In genomic region chr3:36941162-36941561, GRCh38 we compare ENCODE assay signal across 22 cellular contexts. TPM values are rescaled to one million over a fixed set of nuclear protein-coding genes. Genes with fewer than 3 reads are reported as not detected.
DNase-seq lines count a peak whose midpoint lies in the region; ATAC-seq and TF ChIP-seq lines count a peak whose summit lies in the region.
"Had no signal": no experiment of that assay in that cellular context is flagged by ENCODE, and none has a peak within 500 bp of the region (broad histone marks: within the 10 kb centered on the region; RNA-seq: fewer than 3 reads in every experiment).

No MANE protein-coding gene starts in this region.

- peaks cover 3% of the 10 kb centered on the region for H3K27me3 Mint-ChIP-seq in activated CD8-positive, alpha-beta memory T cell treated with anti-CD3 and anti-CD28 coated beads, Interleukin-2, amount 10 ng/mL, durations not matched to agents 7 days and 5 days
- peaks cover 3% of the 10 kb centered on the region for H3K27me3 Mint-ChIP-seq in mesothelial cell of epicardium (ENCODE audit: low read depth)

- TF ChIP-seq CTCF in ascending aorta (IDR thresholded peaks at IDR 0.05) (no peak), mesothelial cell of epicardium (IDR thresholded peaks at IDR 0.05; ENCODE audit: unreplicated experiment) (no peak), thoracic aorta (IDR thresholded peaks at IDR 0.05) (no peak), esophagus squamous epithelium (IDR thresholded peaks at IDR 0.05) (no peak)

- H3K4me3 ChIP-seq in ascending aorta (no peak overlapping the region), thoracic aorta (no peak overlapping the region), esophagus squamous epithelium (no peak overlapping the region)
- H3K4me3 ChIP-seq: GM23338, SJSA1 had no signal

- no peaks in the 10 kb centered on the region for H3K9me3 ChIP-seq in ascending aorta
- H3K9me3 ChIP-seq in thoracic aorta, result no peaks in the 10 kb centered on the region
- no peaks in the 10 kb centered on the region for H3K9me3 ChIP-seq in esophagus squamous epithelium

- intact Hi-C loops in ascending aorta (cut with DNase I), result no loop called here
- intact Hi-C loops in esophagus squamous epithelium (cut with DNase I), result no loop called here

- peaks cover 8% of the 10 kb centered on the region for H3K4me1 Mint-ChIP-seq in activated CD8-positive, alpha-beta memory T cell treated with anti-CD3 and anti-CD28 coated beads, Interleukin-2, amount 10 ng/mL, durations not matched to agents 7 days and 5 days
- peaks cover 43% of the 10 kb centered on the region for H3K4me1 Mint-ChIP-seq in mesothelial cell of epicardium

- CTCF ChIA-PET in activated CD8-positive, alpha-beta memory T cell treated with anti-CD3 and anti-CD28 coated beads, Interleukin-2, amount 10 ng/mL, durations not matched to agents 7 days and 5 days (lab: Charles Lee), result interaction anchor here (1.3 kb wide), 1 partner anchor 17 kb away, joined by 4 read pairs; no protein-coding TSS in a partner anchor

- H3K4me3 Mint-ChIP-seq in activated CD8-positive, alpha-beta memory T cell treated with anti-CD3 and anti-CD28 coated beads, Interleukin-2, amount 10 ng/mL, durations not matched to agents 7 days and 5 days, result no peak overlapping the region
- H3K4me3 Mint-ChIP-seq in mesothelial cell of epicardium, result no peak overlapping the region
- H3K4me3 Mint-ChIP-seq: CD8-positive, alpha-beta T cell; GM23338 had no signal

- DNase-seq in activated CD8-positive, alpha-beta memory T cell treated with anti-CD3 and anti-CD28 coated beads for 24 hours, result peak; percentile 32
- no peak for DNase-seq in activated CD8-positive, alpha-beta memory T cell treated with anti-CD3 and anti-CD28 coated beads, Interleukin-2, amount 10 ng/mL, durations not matched to agents 7 days and 5 days
- DNase-seq in ascending aorta (ENCODE audit: low spot score in 2 of 2) (no peak), mesothelial cell of epicardium (ENCODE audit: low spot score in 2 of 2, unreplicated experiment in 2 of 2) (no peak), thoracic aorta (ENCODE audit: low spot score) (no peak), esophagus squamous epithelium (lab: John Stamatoyannopoulos, UW) (no peak), DMS53 treated with DMSO at 0.1 percent for 48 hours (lab: John Stamatoyannopoulos, UW; ENCODE audit: unreplicated experiment) (no peak)
- DNase-seq: AML-193; C1 segment of cervical spinal cord; CD8-positive, alpha-beta T cell; HCEC 1CT; NCI-H1092 treated with DMSO at 0.1 percent for 48 hours; NCI-H1436 treated with DMSO at 0.1 percent for 48 hours; NCI-H1930; NCI-H2171; NCI-H446 treated with DMSO at 0.1 percent for 48 hours; NCI-H526 treated with DMSO at 0.1 percent for 48 hours; OCI-M1 had no signal

- H3K27me3 ChIP-seq in ascending aorta (no peaks in the 10 kb centered on the region), thoracic aorta (replicated peaks; ENCODE audit: insufficient read depth) (no peaks in the 10 kb centered on the region), esophagus squamous epithelium (no peaks in the 10 kb centered on the region)
- H3K27me3 ChIP-seq: SJSA1 had no signal

- peak overlapping the region; percentile 13 to 54 for H3K27ac ChIP-seq in ascending aorta
- H3K27ac ChIP-seq in thoracic aorta, result peak overlapping the region; percentile 13 to 31
- H3K27ac ChIP-seq in esophagus squamous epithelium, result no peak overlapping the region
- H3K27ac ChIP-seq: HL-60, KMS-11, SJSA1 had no signal

- WGBS in esophagus squamous epithelium, 2 donors, result 91 to 97% methylated on average over 2 of the region's 2 CpGs

- peaks cover 4% of the 10 kb centered on the region for H3K36me3 Mint-ChIP-seq in activated CD8-positive, alpha-beta memory T cell treated with anti-CD3 and anti-CD28 coated beads, Interleukin-2, amount 10 ng/mL, durations not matched to agents 7 days and 5 days
- H3K36me3 Mint-ChIP-seq in mesothelial cell of epicardium, result peaks cover 5% of the 10 kb centered on the region

- no peaks in the 10 kb centered on the region for H3K36me3 ChIP-seq in ascending aorta
- no peaks in the 10 kb centered on the region for H3K36me3 ChIP-seq in thoracic aorta
- no peaks in the 10 kb centered on the region for H3K36me3 ChIP-seq in esophagus squamous epithelium
- H3K36me3 ChIP-seq: SJSA1 had no signal

- H3K27ac Mint-ChIP-seq in activated CD8-positive, alpha-beta memory T cell treated with anti-CD3 and anti-CD28 coated beads, Interleukin-2, amount 10 ng/mL, durations not matched to agents 7 days and 5 days, result no peak overlapping the region
- peak overlapping the region; percentile 79 for H3K27ac Mint-ChIP-seq in mesothelial cell of epicardium
- H3K27ac Mint-ChIP-seq: GM23338 had no signal

- ATAC-seq in activated CD8-positive, alpha-beta memory T cell treated with anti-CD3 and anti-CD28 coated beads, Interleukin-2, amount 10 ng/mL, durations not matched to agents 7 days and 5 days, result no peak
- no peak for ATAC-seq in thoracic aorta (ENCODE audit: insufficient number of reproducible peaks, low FRiP score, low read depth)
- ATAC-seq: CD8-positive, alpha-beta T cell; GM23338 had no signal

- peaks cover 4 to 16% of the 10 kb centered on the region in 2 donors for H3K4me1 ChIP-seq in ascending aorta
- peaks cover 15 to 27% of the 10 kb centered on the region in 2 donors for H3K4me1 ChIP-seq in thoracic aorta (ENCODE audit: control insufficient read depth in 1 of 2, low read depth in 2 of 2)
- peaks cover 7 to 29% (median 11%) of the 10 kb centered on the region in 3 donors for H3K4me1 ChIP-seq in esophagus squamous epithelium

- no peak for TF ChIP-seq POLR2A in esophagus squamous epithelium (IDR thresholded peaks at IDR 0.05)

- H3K9me3 Mint-ChIP-seq in activated CD8-positive, alpha-beta memory T cell treated with anti-CD3 and anti-CD28 coated beads, Interleukin-2, amount 10 ng/mL, durations not matched to agents 7 days and 5 days (ENCODE audit: low read depth), result no peaks in the 10 kb centered on the region
- H3K9me3 Mint-ChIP-seq in mesothelial cell of epicardium, result peaks cover 4% of the 10 kb centered on the region

RNA-seq across cellular contexts. Expression of gene TRANK1, which starts 3.7 kb away (rescaled TPM):
- 10 to 100 TPM; 41.8 to 84.3 TPM for total RNA-seq in activated CD8-positive, alpha-beta memory T cell treated with anti-CD3 and anti-CD28 coated beads, Interleukin-2, amount 10 ng/mL, durations not matched to agents 7 days and 5 days
- total RNA-seq in ascending aorta (14.8 TPM), mesothelial cell of epicardium (68.3 to 80.4 TPM (median 76.8 TPM) in 3 replicates), thoracic aorta (10 to 100 TPM; 21.3 to 31.6 TPM), esophagus squamous epithelium (1 to 10 TPM; 1.8 to 6.3 (median 3.7) TPM)

RNA-seq across cellular contexts. Expression of gene EPM2AIP1, which starts 51.8 kb away (rescaled TPM):
- total RNA-seq in activated CD8-positive, alpha-beta memory T cell treated with anti-CD3 and anti-CD28 coated beads, Interleukin-2, amount 10 ng/mL, durations not matched to agents 7 days and 5 days, result 10 to 100 TPM; 20.2 to 36.3 TPM
- total RNA-seq in ascending aorta (1.9 TPM), mesothelial cell of epicardium (37.3 to 40.2 TPM (median 39.4 TPM) in 3 replicates), thoracic aorta (10 to 100 TPM; 11.2 to 32.6 TPM), esophagus squamous epithelium (10 to 100 TPM in 1 of 4 donors, 1 to 10 TPM in 3; 5.5 to 13.9 (median 7.7) TPM)

RNA-seq across cellular contexts. Expression of gene MLH1, which starts 52.2 kb away (rescaled TPM):
- total RNA-seq in activated CD8-positive, alpha-beta memory T cell treated with anti-CD3 and anti-CD28 coated beads, Interleukin-2, amount 10 ng/mL, durations not matched to agents 7 days and 5 days, result 10 to 100 TPM; 65.3 to 71.8 TPM
- total RNA-seq in ascending aorta (18.0 TPM), mesothelial cell of epicardium (36.3 to 38.3 TPM (median 37.1 TPM) in 3 replicates), thoracic aorta (10 to 100 TPM; 33.6 to 75.6 TPM), esophagus squamous epithelium (10 to 100 TPM; 15.7 to 33.4 (median 26.1) TPM)

Comparison
In these comparisons a context has a peak if more than half of its experiments do, and no peak if none do; other contexts are left out.
1. H3K27ac ChIP-seq: peak in ascending aorta (2 of 2) and thoracic aorta (2 of 2); none in esophagus squamous epithelium (0 of 4).